In the genomic region with DNA sequence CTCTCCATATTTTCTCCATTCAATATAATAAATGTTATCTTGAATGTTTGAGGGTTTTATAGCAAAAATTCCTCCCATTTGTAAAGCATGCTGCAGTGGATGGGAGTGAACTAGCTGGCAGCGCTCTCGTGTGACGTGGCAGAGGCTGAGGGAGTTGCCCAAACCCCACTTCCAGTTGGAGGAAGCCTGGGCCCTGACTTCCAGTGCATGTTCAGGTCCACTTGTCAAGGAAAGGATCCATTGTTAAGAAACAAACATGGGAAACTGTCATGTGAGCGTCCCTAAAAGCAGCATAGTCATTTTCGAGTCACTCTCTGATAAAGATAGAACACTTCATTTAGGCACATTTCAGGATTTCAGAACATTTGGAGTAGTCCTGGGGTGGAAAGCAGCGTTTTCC, we compare ENCODE assay signal across 9 cellular contexts.
DNase-seq lines count a peak whose midpoint lies in the region; ATAC-seq and TF ChIP-seq lines count a peak whose summit lies in the region.
"Had no signal": no experiment of that assay in that cellular context is flagged by ENCODE, and none has a peak within 500 bp of the region (broad histone marks: within the 10 kb centered on the region; RNA-seq: fewer than 3 reads in every experiment).

No MANE protein-coding gene starts in this region.

- 0 out of 2 replicates have a peak, but pooled peaks cover 4% of the 10 kb centered on the region for H3K79me2 ChIP-seq in DND-41 (ENCODE audit: insufficient read depth, low read length)

- CTCF ChIA-PET in WTC11 (lab: Charles Lee) = interaction anchor here (0.5 to 4.8 kb wide), 35 partner anchors 9 to 223 kb away, joined by 3 to 47 read pairs (median 4); no protein-coding TSS in a partner anchor

- H3K9me3 ChIP-seq in DND-41 (ENCODE audit: insufficient read depth, low read length, severe bottlenecking) (no peaks in the 10 kb centered on the region), ovary (no peaks in the 10 kb centered on the region)

- no peaks in the 10 kb centered on the region for H4K20me1 ChIP-seq in DND-41 (ENCODE audit: insufficient read depth, low read length)

- no peaks in the 10 kb centered on the region for H3K36me3 Mint-ChIP-seq in WTC11
- H3K36me3 Mint-ChIP-seq in natural killer cell = no peaks in the 10 kb centered on the region
- H3K36me3 Mint-ChIP-seq: activated naive CD8-positive, alpha-beta T cell had no signal

- DNase-seq in DND-41 = no peak
- no peak for DNase-seq in WTC11 (ENCODE audit: low spot score)
- DNase-seq in fibroblast of peridontal ligament (ENCODE audit: extremely low read depth) = peak; percentile 42
- peak; percentile 25 to 67 (median 55) for DNase-seq in ovary
- DNase-seq in NCI-H2171 treated with DMSO at 0.1 percent for 48 hours (lab: John Stamatoyannopoulos, UW) = no peak
- no peak for DNase-seq in natural killer cell
- no peak for DNase-seq in pons (ENCODE audit: low spot score)
- DNase-seq in UCSD-AML1 (lab: John Stamatoyannopoulos, UW; ENCODE audit: unreplicated experiment) = no peak

- intact Hi-C loops in ovary (cut with DNase I) (loop anchor here in 3 of 4 donors (5.0 to 10.0 kb wide), 3 partner anchors 205 to 1188 kb away; no protein-coding TSS in a partner anchor), natural killer cell (cut with micrococcal nuclease) (no loop called here)

- WGBS in ovary, 3 donors = 32 to 41% (median 37%) methylated on average over 6 of the region's 6 CpGs

- TF ChIP-seq CTCF in DND-41 (IDR thresholded peaks at IDR 0.05; ENCODE audit: borderline replicate concordance, extremely low read depth, low read length, poor library complexity, severe bottlenecking) (no peak), WTC11 (IDR thresholded peaks at IDR 0.05) (no peak), ovary (IDR thresholded peaks at IDR 0.05) (no peak), natural killer cell (IDR thresholded peaks at IDR 0.05) (no peak)

- H3K4me1 Mint-ChIP-seq in WTC11 = peaks cover 35% of the 10 kb centered on the region
- H3K4me1 Mint-ChIP-seq in natural killer cell = peaks cover 10 to 23% of the 10 kb centered on the region in 2 donors

- H3K36me3 ChIP-seq in DND-41 (ENCODE audit: insufficient read depth, low read length) = no peaks in the 10 kb centered on the region
- H3K36me3 ChIP-seq in ovary = no peaks in the 10 kb centered on the region

- H3K4me1 ChIP-seq in DND-41 (ENCODE audit: insufficient read depth, low read length) = peaks cover 74% of the 10 kb centered on the region
- peaks cover 12% of the 10 kb centered on the region for H3K4me1 ChIP-seq in ovary (ENCODE audit: insufficient read depth)

- ATAC-seq in DND-41 (ENCODE audit: insufficient read depth, low read depth) = no peak
- ATAC-seq in WTC11 = no peak
- ATAC-seq in natural killer cell = no peak

- no peak overlapping the region for H3K9ac ChIP-seq in DND-41 (ENCODE audit: low read depth, low read length)

- H3K27ac Mint-ChIP-seq in WTC11 = peak overlapping the region; percentile 43; the same call in 1 of the 2 replicates
- no peak overlapping the region for H3K27ac Mint-ChIP-seq in natural killer cell
- H3K27ac Mint-ChIP-seq: activated naive CD8-positive, alpha-beta T cell had no signal

- no peak overlapping the region for H3K4me2 ChIP-seq in DND-41 (ENCODE audit: insufficient read depth, low read length)

- H3K9me3 Mint-ChIP-seq in WTC11 = no peaks in the 10 kb centered on the region
- no peaks in the 10 kb centered on the region for H3K9me3 Mint-ChIP-seq in natural killer cell

- POLR2A ChIA-PET in WTC11 (lab: Charles Lee) = interaction anchor here (1.0 kb wide), 1 partner anchor 206 kb away, joined by 3 read pairs; no protein-coding TSS in a partner anchor

- H3K27me3 ChIP-seq in DND-41 (ENCODE audit: insufficient read depth, low read length, poor library complexity) = no peaks in the 10 kb centered on the region
- H3K27me3 ChIP-seq in ovary = no peaks in the 10 kb centered on the region

- H3K4me3 ChIP-seq in DND-41 (ENCODE audit: low read depth in 1 of 2, low read length in 2 of 2) (no peak overlapping the region), ovary (no peak overlapping the region)

- no peaks in the 10 kb centered on the region for H3K27me3 Mint-ChIP-seq in WTC11 (ENCODE audit: low read depth)
- H3K27me3 Mint-ChIP-seq in natural killer cell (ENCODE audit: low read depth in 2 of 2) = no peaks in the 10 kb centered on the region
- H3K27me3 Mint-ChIP-seq: activated naive CD8-positive, alpha-beta T cell had no signal

- no peak overlapping the region for H3K4me3 Mint-ChIP-seq in WTC11
- no peak overlapping the region for H3K4me3 Mint-ChIP-seq in natural killer cell
- H3K4me3 Mint-ChIP-seq: activated naive CD8-positive, alpha-beta T cell had no signal

- TF ChIP-seq EP300 in ovary (IDR thresholded peaks at IDR 0.05) = no peak

- peak overlapping the region; percentile 71 for H3K27ac ChIP-seq in DND-41 (ENCODE audit: low read length)
- no peak overlapping the region for H3K27ac ChIP-seq in ovary

- TF ChIP-seq POLR2A in ovary (IDR thresholded peaks at IDR 0.05) = no peak

- H2AFZ ChIP-seq in DND-41 (ENCODE audit: low read depth, low read length) = no peak overlapping the region

TF ChIP-seq in WTC11, 78 proteins besides CTCF, POLR2A, EP300 and RAD21 (continues in another document):
- TF ChIP-seq HMGA2 (CRISPR knock-in tag; IDR thresholded peaks at IDR 0.05) (no peak), JAZF1 (CRISPR knock-in tag; IDR thresholded peaks at IDR 0.05) (no peak), MXD4 (CRISPR knock-in tag; IDR thresholded peaks at IDR 0.05; ENCODE audit: borderline replicate concordance) (no peak), OVOL2 (CRISPR knock-in tag; IDR thresholded peaks at IDR 0.05; ENCODE audit: borderline replicate concordance) (no peak), GTF2I (CRISPR knock-in tag; conservative IDR thresholded peaks at IDR 0.05) (no peak), CREM (CRISPR knock-in tag; IDR thresholded peaks at IDR 0.05) (no peak), IRF2 (CRISPR knock-in tag; IDR thresholded peaks at IDR 0.05; ENCODE audit: borderline replicate concordance, low read depth) (no peak), ZNF219 (CRISPR knock-in tag; IDR thresholded peaks at IDR 0.05; ENCODE audit: borderline replicate concordance) (no peak)
- TF ChIP-seq, protein P1, sequence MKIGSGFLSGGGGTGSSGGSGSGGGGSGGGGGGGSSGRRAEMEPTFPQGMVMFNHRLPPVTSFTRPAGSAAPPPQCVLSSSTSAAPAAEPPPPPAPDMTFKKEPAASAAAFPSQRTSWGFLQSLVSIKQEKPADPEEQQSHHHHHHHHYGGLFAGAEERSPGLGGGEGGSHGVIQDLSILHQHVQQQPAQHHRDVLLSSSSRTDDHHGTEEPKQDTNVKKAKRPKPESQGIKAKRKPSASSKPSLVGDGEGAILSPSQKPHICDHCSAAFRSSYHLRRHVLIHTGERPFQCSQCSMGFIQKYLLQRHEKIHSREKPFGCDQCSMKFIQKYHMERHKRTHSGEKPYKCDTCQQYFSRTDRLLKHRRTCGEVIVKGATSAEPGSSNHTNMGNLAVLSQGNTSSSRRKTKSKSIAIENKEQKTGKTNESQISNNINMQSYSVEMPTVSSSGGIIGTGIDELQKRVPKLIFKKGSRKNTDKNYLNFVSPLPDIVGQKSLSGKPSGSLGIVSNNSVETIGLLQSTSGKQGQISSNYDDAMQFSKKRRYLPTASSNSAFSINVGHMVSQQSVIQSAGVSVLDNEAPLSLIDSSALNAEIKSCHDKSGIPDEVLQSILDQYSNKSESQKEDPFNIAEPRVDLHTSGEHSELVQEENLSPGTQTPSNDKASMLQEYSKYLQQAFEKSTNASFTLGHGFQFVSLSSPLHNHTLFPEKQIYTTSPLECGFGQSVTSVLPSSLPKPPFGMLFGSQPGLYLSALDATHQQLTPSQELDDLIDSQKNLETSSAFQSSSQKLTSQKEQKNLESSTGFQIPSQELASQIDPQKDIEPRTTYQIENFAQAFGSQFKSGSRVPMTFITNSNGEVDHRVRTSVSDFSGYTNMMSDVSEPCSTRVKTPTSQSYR (CRISPR knock-in tag; IDR thresholded peaks at IDR 0.05) = no peak
- TF ChIP-seq, protein P2, sequence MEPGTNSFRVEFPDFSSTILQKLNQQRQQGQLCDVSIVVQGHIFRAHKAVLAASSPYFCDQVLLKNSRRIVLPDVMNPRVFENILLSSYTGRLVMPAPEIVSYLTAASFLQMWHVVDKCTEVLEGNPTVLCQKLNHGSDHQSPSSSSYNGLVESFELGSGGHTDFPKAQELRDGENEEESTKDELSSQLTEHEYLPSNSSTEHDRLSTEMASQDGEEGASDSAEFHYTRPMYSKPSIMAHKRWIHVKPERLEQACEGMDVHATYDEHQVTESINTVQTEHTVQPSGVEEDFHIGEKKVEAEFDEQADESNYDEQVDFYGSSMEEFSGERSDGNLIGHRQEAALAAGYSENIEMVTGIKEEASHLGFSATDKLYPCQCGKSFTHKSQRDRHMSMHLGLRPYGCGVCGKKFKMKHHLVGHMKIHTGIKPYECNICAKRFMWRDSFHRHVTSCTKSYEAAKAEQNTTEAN (CRISPR knock-in tag; IDR thresholded peaks at IDR 0.05) = no peak
- TF ChIP-seq, protein P3, sequence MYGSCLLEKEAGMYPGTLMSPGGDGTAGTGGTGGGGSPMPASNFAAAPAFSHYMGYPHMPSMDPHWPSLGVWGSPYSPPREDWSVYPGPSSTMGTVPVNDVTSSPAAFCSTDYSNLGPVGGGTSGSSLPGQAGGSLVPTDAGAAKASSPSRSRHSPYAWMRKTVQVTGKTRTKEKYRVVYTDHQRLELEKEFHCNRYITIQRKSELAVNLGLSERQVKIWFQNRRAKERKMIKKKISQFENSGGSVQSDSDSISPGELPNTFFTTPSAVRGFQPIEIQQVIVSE (CRISPR knock-in tag; IDR thresholded peaks at IDR 0.05; ENCODE audit: borderline replicate concordance) = no peak
- TF ChIP-seq, protein P4, sequence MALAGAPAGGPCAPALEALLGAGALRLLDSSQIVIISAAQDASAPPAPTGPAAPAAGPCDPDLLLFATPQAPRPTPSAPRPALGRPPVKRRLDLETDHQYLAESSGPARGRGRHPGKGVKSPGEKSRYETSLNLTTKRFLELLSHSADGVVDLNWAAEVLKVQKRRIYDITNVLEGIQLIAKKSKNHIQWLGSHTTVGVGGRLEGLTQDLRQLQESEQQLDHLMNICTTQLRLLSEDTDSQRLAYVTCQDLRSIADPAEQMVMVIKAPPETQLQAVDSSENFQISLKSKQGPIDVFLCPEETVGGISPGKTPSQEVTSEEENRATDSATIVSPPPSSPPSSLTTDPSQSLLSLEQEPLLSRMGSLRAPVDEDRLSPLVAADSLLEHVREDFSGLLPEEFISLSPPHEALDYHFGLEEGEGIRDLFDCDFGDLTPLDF (CRISPR knock-in tag; IDR thresholded peaks at IDR 0.05) = no peak
- TF ChIP-seq, protein P5, sequence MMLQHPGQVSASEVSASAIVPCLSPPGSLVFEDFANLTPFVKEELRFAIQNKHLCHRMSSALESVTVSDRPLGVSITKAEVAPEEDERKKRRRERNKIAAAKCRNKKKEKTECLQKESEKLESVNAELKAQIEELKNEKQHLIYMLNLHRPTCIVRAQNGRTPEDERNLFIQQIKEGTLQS (CRISPR knock-in tag; conservative IDR thresholded peaks at IDR 0.05) = no peak

Comparison
In these comparisons a context has a peak if more than half of its experiments do, and no peak if none do; other contexts are left out.
1. DNase-seq: peak in fibroblast of peridontal ligament (single experiment) and ovary (5 of 5); none in DND-41 (single experiment), WTC11 (single experiment), NCI-H2171 treated with DMSO at 0.1 percent for 48 hours (single experiment), natural killer cell (single experiment), pons (single experiment) and UCSD-AML1 (single experiment).